Comparison of ENCODE assay signal across 8 cellular contexts in the genomic region with DNA sequence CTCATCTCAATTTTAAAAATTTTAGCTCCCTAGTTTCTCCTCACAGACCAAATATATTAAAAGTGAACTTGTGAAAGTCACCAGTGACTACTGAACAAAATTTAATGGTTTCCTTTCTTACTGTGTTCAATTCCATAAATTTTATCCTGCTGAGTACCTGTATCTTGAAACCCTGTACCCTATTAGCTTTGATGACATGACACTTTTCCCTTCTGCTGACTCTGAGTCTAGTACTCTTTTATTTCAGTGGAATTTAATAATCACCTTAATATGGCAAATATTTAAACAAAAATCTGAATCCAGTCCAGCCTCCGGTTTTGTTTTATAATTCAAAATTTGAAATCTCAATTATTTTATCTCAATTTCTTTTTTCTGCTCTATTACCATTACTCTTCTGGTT.
"Had no signal": no experiment of that assay in that cellular context is flagged by ENCODE, and none has a peak within 500 bp of the region (broad histone marks: within the 10 kb centered on the region; RNA-seq: fewer than 3 reads in every experiment).

No MANE protein-coding gene starts in this region.

- DNase-seq: GM23248, GOT3, H9, HCEC 1CT, KBM-7 had no signal

- H3K4me3 ChIP-seq: GM23248 had no signal

- H3K4me2 ChIP-seq: KMS-11 had no signal

- FAIRE-seq: H54, HTR-8/SVneo had no signal

- H3K27ac ChIP-seq: GM23248, KMS-11 had no signal

- H3K9ac ChIP-seq: GM23248, KMS-11 had no signal

- H3K4me3 Mint-ChIP-seq: H9 had no signal

- H2AFZ ChIP-seq: GM23248 had no signal
